1 cellular context compared by ENCODE assay signal in the genomic region with DNA sequence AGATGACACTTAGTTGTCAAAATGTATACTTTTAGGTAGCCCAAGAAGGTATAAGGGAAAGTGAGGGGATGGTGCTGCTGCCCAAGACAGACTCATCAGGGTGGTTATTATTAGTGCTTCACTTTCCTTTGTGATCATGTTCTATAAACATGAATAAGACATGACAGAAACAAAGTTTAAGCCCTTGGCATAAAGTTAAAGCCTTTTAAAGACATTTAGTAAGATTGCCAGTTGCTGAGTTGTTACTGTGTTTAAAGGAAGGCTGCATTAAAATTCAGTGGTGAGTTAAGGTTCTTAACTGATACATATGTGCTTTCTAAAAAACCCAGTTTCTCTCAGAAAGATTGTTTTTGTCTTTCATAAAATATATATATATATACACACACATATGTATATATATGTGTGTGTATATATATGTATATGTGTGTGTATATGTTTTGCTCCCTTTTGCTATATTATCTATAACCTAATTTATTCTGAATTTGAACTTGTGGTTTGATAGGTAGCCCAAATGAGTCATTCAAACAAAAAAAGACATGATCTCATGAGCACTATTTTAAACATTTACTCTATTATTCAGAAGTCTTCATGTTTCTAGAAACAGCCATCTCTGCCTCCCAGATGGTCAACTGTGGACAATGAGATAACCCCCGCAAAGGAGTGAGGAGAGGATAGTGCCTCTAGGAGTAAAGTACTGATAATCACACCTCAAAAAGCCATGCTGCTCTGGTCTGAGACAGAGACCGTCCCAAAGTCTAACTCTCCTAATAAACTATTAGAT.
TF ChIP-seq lines count a peak whose summit lies in the region.

No MANE protein-coding gene starts in this region.

TF ChIP-seq in K562, 482 proteins besides CTCF, POLR2A, EP300 and RAD21 (continued from another document and continues in another):
- peak; percentile 14; the same call in 1 of the 2 replicates for TF ChIP-seq CC2D1A (IDR thresholded peaks at IDR 0.05)
- TF ChIP-seq HMG20A (CRISPR knock-in tag; conservative IDR thresholded peaks at IDR 0.05) = no peak
- TF ChIP-seq SREBF1 (IDR thresholded peaks at IDR 0.05; ENCODE audit: borderline replicate concordance, low read depth, low read length) = no peak
- 0 out of 2 replicates have a peak, but pooled peaks have one; percentile 48 for TF ChIP-seq SMARCC2 (IDR thresholded peaks at IDR 0.05; ENCODE audit: low read depth)
- TF ChIP-seq MGA (IDR thresholded peaks at IDR 0.05) = no peak
- TF ChIP-seq, protein P1, sequence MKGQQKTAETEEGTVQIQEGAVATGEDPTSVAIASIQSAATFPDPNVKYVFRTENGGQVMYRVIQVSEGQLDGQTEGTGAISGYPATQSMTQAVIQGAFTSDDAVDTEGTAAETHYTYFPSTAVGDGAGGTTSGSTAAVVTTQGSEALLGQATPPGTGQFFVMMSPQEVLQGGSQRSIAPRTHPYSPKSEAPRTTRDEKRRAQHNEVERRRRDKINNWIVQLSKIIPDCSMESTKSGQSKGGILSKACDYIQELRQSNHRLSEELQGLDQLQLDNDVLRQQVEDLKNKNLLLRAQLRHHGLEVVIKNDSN (CRISPR knock-in tag; IDR thresholded peaks at IDR 0.05) = no peak
- TF ChIP-seq ZNF124 (CRISPR knock-in tag; IDR thresholded peaks at IDR 0.05) = no peak
- no peak for TF ChIP-seq POLR3A (IDR thresholded peaks at IDR 0.05; ENCODE audit: borderline replicate concordance, extremely low read depth, insufficient read depth, insufficient read length)
- peak; percentile 91 for TF ChIP-seq CBFA2T2 (conservative IDR thresholded peaks at IDR 0.05)
- no peak for TF ChIP-seq KLF10 (CRISPR knock-in tag; IDR thresholded peaks at IDR 0.05)
- TF ChIP-seq ZSCAN32 (CRISPR knock-in tag; IDR thresholded peaks at IDR 0.05) = no peak
- no peak for TF ChIP-seq HNRNPK (IDR thresholded peaks at IDR 0.05; ENCODE audit: low read depth, low read length, poor library complexity, severe bottlenecking)
- peak; percentile 72; the same call in 1 of the 2 replicates for TF ChIP-seq SMARCE1 (IDR thresholded peaks at IDR 0.05)
- TF ChIP-seq HNRNPLL (IDR thresholded peaks at IDR 0.05; ENCODE audit: low read depth, low read length, poor library complexity, severe bottlenecking) = no peak
- no peak for TF ChIP-seq KAT2B (IDR thresholded peaks at IDR 0.05; ENCODE audit: low read depth, low read length)
- TF ChIP-seq PYGO2 (tag; IDR thresholded peaks at IDR 0.05) = no peak
- TF ChIP-seq NONO (IDR thresholded peaks at IDR 0.05; ENCODE audit: low read depth in 2 of 2, low read length in 1 of 2) = no peak
- TF ChIP-seq STAT6 (CRISPR knock-in tag; IDR thresholded peaks at IDR 0.05) = no peak
- TF ChIP-seq MTA2 (IDR thresholded peaks at IDR 0.05; ENCODE audit: low read depth) = peak; percentile 75
- TF ChIP-seq FOXJ3 (CRISPR knock-in tag; IDR thresholded peaks at IDR 0.05) = no peak
- TF ChIP-seq, protein P2, sequence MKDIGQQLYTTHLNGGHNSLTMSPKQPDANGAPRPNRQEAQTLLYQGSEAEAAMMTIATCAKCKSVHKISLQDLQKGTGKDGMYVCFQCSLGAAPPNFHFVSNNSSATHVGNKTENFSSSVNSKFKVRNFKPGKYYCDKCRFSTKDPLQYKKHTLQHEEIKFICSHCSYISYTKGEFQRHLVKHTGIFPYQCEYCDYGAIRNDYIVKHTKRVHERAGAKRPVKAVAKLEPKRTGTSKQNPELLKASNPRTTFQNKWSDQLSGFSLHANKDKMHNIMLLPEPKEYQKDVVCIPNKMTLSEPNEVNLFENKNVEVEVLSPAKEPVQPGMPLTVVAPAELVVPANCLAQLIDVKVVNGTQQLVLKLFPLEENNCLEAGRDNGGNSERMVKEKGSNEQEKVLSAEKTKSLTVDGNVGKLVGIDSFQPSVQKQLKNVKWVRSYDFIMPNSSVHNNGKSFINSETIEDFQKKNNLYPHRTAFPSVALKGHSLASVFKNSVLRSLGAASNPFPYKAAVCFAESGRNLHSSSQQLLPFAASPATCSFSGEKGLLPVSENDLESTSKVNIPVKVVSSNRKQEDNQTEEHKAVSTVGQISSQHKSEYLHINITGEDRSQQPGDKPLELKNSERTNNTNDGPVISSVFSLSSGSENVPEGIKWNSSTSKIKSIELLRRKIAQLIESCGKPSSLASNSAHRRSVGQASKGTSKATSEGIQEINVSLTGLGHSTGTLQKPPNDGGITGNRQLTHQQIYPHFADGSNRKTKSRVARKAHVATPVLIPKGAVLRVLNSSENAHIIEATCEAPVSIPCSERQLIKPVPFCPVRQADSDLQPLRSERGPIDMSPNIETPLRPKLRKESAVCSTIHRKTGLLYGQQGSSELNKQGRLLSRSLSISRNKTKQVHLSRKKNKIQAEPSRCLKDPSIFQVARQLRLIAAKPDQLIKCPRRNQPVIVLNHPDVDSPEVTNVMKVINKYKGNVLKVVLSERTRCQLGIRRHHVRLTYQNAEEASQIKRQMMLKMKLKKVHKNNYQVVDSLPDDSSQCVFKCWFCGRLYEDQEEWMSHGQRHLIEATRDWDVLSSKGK (CRISPR knock-in tag; IDR thresholded peaks at IDR 0.05) = no peak
- TF ChIP-seq RBM14 (IDR thresholded peaks at IDR 0.05; ENCODE audit: borderline replicate concordance, insufficient read depth, low read depth, low read length) = no peak
- no peak for TF ChIP-seq U2AF1 (optimal IDR thresholded peaks at IDR 0.05; ENCODE audit: low read depth, low read length)
- no peak for TF ChIP-seq CEBPB (tag; IDR thresholded peaks at IDR 0.05)
- no peak for TF ChIP-seq NRF1 (conservative IDR thresholded peaks at IDR 0.05 in 1 of 2, IDR thresholded peaks at IDR 0.05 in 1 of 2)
- peak; percentile 74 for TF ChIP-seq SMARCA4 (IDR thresholded peaks at IDR 0.05)
- no peak for TF ChIP-seq SMARCA5 (IDR thresholded peaks at IDR 0.05)
- no peak for TF ChIP-seq ZNF507 (tag; conservative IDR thresholded peaks at IDR 0.05)
- TF ChIP-seq ASH1L (IDR thresholded peaks at IDR 0.05; ENCODE audit: borderline replicate concordance, low read depth, partially characterized antibody) = no peak
- TF ChIP-seq SAP30 (IDR thresholded peaks at IDR 0.05; ENCODE audit: borderline replicate concordance, insufficient read depth, low read depth, low read length, poor library complexity, severe bottlenecking) = no peak
- no peak for TF ChIP-seq CREB3L1 (IDR thresholded peaks at IDR 0.05; ENCODE audit: borderline replicate concordance, low read depth)
- no peak for TF ChIP-seq MAX (CRISPR knock-in tag; IDR thresholded peaks at IDR 0.05)
- TF ChIP-seq ZNF639 (CRISPR knock-in tag; conservative IDR thresholded peaks at IDR 0.05 in 1 of 2, IDR thresholded peaks at IDR 0.05 in 1 of 2) = no peak
- TF ChIP-seq ADNP (tag; IDR thresholded peaks at IDR 0.05) = no peak
- TF ChIP-seq ZNF583 (CRISPR knock-in tag; IDR thresholded peaks at IDR 0.05) = no peak
- no peak for TF ChIP-seq ZBTB17 (CRISPR knock-in tag; IDR thresholded peaks at IDR 0.05)
- no peak for TF ChIP-seq ESRRA (IDR thresholded peaks at IDR 0.05; ENCODE audit: borderline replicate concordance, low read depth)
